ENCODE assay signal across 1 cellular context in the genomic region with DNA sequence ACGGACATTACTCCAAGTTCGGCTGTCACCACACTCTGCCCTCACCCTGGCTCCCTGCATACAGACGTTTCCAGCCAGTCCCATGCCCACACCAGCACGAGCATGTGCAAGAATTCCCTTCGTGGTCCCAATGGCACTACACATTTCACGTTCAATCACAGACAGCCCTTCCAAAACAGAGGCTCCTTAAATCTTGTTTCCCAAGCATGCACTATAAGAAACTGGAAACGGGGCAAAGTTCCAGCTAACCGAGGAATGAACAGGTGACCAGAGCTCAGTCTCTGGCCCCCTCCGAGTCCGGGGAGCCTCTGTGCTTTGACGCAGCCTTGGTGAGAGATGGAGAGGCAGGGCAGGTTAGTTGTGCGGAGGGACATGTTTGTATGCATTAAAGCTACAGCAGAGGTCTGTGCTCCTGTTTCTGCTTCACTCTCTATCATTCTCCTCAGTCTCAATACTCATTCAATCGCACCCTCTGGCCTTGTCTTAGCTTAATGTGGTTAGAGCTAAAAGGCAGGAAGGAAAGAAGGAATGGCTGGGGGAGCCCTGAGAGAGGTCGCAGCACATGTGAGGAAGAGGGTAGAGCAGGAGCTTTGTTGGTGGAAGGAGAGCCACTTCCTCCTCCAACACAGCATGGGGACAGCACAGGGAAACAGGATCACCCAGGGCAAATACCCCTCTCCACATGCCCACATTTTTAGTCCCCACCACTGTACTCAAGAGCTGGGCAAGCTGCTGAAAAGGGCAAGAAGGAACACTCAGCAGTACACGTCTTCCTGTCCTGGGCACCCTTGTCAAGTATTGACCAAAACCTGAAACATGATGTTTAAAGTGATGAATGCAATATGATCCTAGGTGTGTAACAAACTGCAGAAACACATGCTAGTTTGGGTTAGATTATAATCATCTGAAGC.
TF ChIP-seq lines count a peak whose summit lies in the region.

No MANE protein-coding gene starts in this region.

TF ChIP-seq in K562, 482 proteins besides CTCF, POLR2A, EP300 and RAD21:
- no peak for TF ChIP-seq ZNF407 (IDR thresholded peaks at IDR 0.05; ENCODE audit: low read depth)
- peak; percentile 49; the same call in 1 of the 2 replicates for TF ChIP-seq POLR2AphosphoS5 (IDR thresholded peaks at IDR 0.05; ENCODE audit: control insufficient read depth, insufficient read depth, low read depth, low read length)
